In the genomic region with DNA sequence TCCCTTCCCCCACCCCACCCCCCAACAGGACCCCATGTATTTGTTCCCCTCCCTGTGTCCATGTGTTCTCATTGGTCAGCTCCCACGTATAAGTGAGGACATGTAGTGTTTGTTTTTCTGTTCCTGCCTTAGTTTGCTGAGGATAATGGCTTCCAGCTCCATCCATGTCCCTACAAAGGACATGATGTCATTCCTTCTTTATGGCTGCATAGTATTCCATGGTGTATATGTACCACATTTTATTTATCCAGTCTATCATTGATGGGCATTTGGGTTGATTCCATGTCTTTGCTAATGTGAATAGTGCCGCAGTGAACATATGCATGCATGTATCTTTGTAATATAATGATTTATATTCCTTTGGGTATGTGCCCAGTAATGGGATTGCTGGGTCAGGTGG, we compare ENCODE assay signal across 8 cellular contexts. TPM values are rescaled to one million over a fixed set of nuclear protein-coding genes. Genes with fewer than 3 reads are reported as not detected.
"Had no signal": no experiment of that assay in that cellular context is flagged by ENCODE, and none has a peak within 500 bp of the region (broad histone marks: within the 10 kb centered on the region; RNA-seq: fewer than 3 reads in every experiment).

No MANE protein-coding gene starts in this region.

RNA-seq across cellular contexts. Expression of gene TDRD15, which starts 27.5 kb away (rescaled TPM):
- total RNA-seq: OCI-LY7, PC-3, Right ventricle myocardium inferior, Right ventricle myocardium superior, RPMI7951, SJSA1, T-cell had no signal
- polyA plus RNA-seq: SK-N-SH had no signal
